Comparison of ENCODE assay signal across 27 cellular contexts in genomic region chr19:29751932-29752331, GRCh38.
"Had no signal": no experiment of that assay in that cellular context is flagged by ENCODE, and none has a peak within 500 bp of the region (broad histone marks: within the 10 kb centered on the region; RNA-seq: fewer than 3 reads in every experiment).

No MANE protein-coding gene starts in this region.

- H3K27me3 ChIP-seq: colonic mucosa had no signal

- H3K36me3 ChIP-seq: colonic mucosa, esophagus muscularis mucosa, esophagus squamous epithelium, gastrocnemius medialis, gastroesophageal sphincter, heart left ventricle, heart right ventricle had no signal

- FAIRE-seq: colon, endometrium, endothelial cell of umbilical vein, frontal cortex had no signal

- DNase-seq: colonic mucosa; cortex of kidney; dermis blood vessel endothelial cell; dorsolateral prefrontal cortex; effector CD4-positive, alpha-beta T cell; effector CD8-positive, alpha-beta T cell; effector memory CD4-positive, alpha-beta T cell; effector memory CD8-positive, alpha-beta T cell; endodermal cell; erythroblast; esophagus squamous epithelium; foreskin fibroblast; foreskin keratinocyte; foreskin melanocyte; gastrocnemius medialis; glutamatergic neuron; head of caudate nucleus; heart left ventricle; heart right ventricle had no signal

- H3K9me3 ChIP-seq: colonic mucosa, esophagus muscularis mucosa, esophagus squamous epithelium, gastrocnemius medialis, gastroesophageal sphincter, heart left ventricle, heart right ventricle had no signal

- H3K4me3 ChIP-seq: colonic mucosa, coronary artery, dorsolateral prefrontal cortex, esophagus muscularis mucosa, esophagus squamous epithelium, gastrocnemius medialis, gastroesophageal sphincter, heart left ventricle, heart right ventricle had no signal

- H3K27ac ChIP-seq: colonic mucosa, coronary artery, dorsolateral prefrontal cortex, epithelial cell of prostate, esophagus muscularis mucosa, esophagus squamous epithelium, foreskin keratinocyte, gastrocnemius medialis, gastroesophageal sphincter, heart left ventricle, heart right ventricle had no signal

- H3K4me1 ChIP-seq: colonic mucosa, esophagus muscularis mucosa, esophagus squamous epithelium, foreskin keratinocyte, gastrocnemius medialis, gastroesophageal sphincter, heart left ventricle, heart right ventricle had no signal
